20 cellular contexts compared by ENCODE assay signal in the genomic region with DNA sequence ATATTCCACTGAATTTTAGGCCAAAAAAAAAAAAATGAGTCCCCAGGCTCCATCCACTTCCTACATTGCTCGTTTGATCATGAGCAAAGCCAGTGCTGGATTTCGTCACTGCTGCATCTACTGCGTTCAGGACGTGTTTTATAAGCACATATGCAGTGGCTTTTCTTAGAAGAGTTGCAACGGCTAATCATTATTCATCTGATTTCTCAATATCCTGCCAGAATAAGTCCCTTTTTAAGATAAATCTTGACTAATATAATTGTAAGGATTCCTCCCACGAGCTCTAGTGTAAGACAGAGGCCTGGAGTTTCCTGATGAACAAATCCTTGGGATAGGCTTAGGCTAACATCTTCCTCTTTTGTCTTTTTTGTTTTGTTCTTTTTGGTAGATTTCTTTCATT. TPM values are rescaled to one million over a fixed set of nuclear protein-coding genes. Genes with fewer than 3 reads are reported as not detected.
DNase-seq lines count a peak whose midpoint lies in the region; ATAC-seq and TF ChIP-seq lines count a peak whose summit lies in the region.
"Had no signal": no experiment of that assay in that cellular context is flagged by ENCODE, and none has a peak within 500 bp of the region (broad histone marks: within the 10 kb centered on the region; RNA-seq: fewer than 3 reads in every experiment).

No MANE protein-coding gene starts in this region.

- TF ChIP-seq CTCF in Calu3 (IDR thresholded peaks at IDR 0.05; ENCODE audit: unreplicated experiment) = no peak

- CTCF ChIA-PET in Calu3 (lab: Charles Lee) = no interaction called here

- no peaks in the 10 kb centered on the region for H3K9me3 Mint-ChIP-seq in Calu3 (ENCODE audit: low read depth, unreplicated experiment)
- H3K9me3 Mint-ChIP-seq: activated naive CD4-positive, alpha-beta T cell treated with anti-CD3 and anti-CD28 coated beads, Interleukin-2, amount 50 U/mL, for 24 hours; CD4-positive, alpha-beta memory T cell; T-helper 2 cell treated with Interferon-gamma antibody and Interleukin-4, amounts not matched to agents 5 μg/mL and 100 μg/mL, for 36 hours had no signal

- H3K4me1 Mint-ChIP-seq in Calu3 (ENCODE audit: low read depth, unreplicated experiment) = no peaks in the 10 kb centered on the region
- H3K4me1 Mint-ChIP-seq: activated naive CD4-positive, alpha-beta T cell treated with anti-CD3 and anti-CD28 coated beads, Interleukin-2, amount 50 U/mL, for 24 hours; CD4-positive, alpha-beta memory T cell had no signal

- ATAC-seq in aorta (ENCODE audit: low FRiP score) = peak; percentile 64
- ATAC-seq in HG03439 (IDR thresholded peaks at IDR 0.05; ENCODE audit: unreplicated experiment) = no peak
- ATAC-seq: gastrocnemius medialis had no signal

- H3K36me3 ChIP-seq in muscle layer of colon (ENCODE audit: insufficient read depth, low read length) (no peaks in the 10 kb centered on the region), aorta (ENCODE audit: control insufficient read depth in 1 of 2, insufficient read depth in 2 of 2, low read length in 1 of 2) (no peaks in the 10 kb centered on the region)
- H3K36me3 ChIP-seq: gastrocnemius medialis, neutrophil had no signal

- H3K36me3 Mint-ChIP-seq in Calu3 (ENCODE audit: insufficient read depth, unreplicated experiment) = no peaks in the 10 kb centered on the region
- H3K36me3 Mint-ChIP-seq: activated naive CD4-positive, alpha-beta T cell treated with anti-CD3 and anti-CD28 coated beads, Interleukin-2, amount 50 U/mL, for 24 hours; CD4-positive, alpha-beta memory T cell had no signal

- H3K4me3 ChIP-seq in muscle layer of colon (ENCODE audit: low read depth in 1 of 2, low read length in 2 of 2) (no peak overlapping the region), aorta (ENCODE audit: low read length in 2 of 2) (no peak overlapping the region)
- H3K4me3 ChIP-seq: gastrocnemius medialis had no signal

- WGBS in aorta, 2 donors = 88 to 92% methylated on average over 6 of the region's 6 CpGs

- no TSS peak for BruUV-seq in Calu3 (replicated peaks; lab: Mats Ljungman, UMichigan)

- H3K27ac Mint-ChIP-seq in Calu3 (ENCODE audit: unreplicated experiment) = no peak overlapping the region
- H3K27ac Mint-ChIP-seq: activated naive CD4-positive, alpha-beta T cell treated with anti-CD3 and anti-CD28 coated beads, Interleukin-2, amount 50 U/mL, for 24 hours; CD4-positive, alpha-beta memory T cell; T-helper 2 cell treated with Interferon-gamma antibody and Interleukin-4, amounts not matched to agents 5 μg/mL and 100 μg/mL, for 36 hours had no signal

- H3K27ac ChIP-seq in muscle layer of colon (ENCODE audit: low read depth, low read length) = peak overlapping the region; percentile 69
- no peak overlapping the region for H3K27ac ChIP-seq in aorta (ENCODE audit: low read depth in 1 of 2, low read length in 2 of 2)
- H3K27ac ChIP-seq: gastrocnemius medialis, neutrophil had no signal

- peaks cover 1% of the 10 kb centered on the region for H3K27me3 Mint-ChIP-seq in Calu3 (ENCODE audit: unreplicated experiment)

- peaks cover 59% of the 10 kb centered on the region for H3K4me1 ChIP-seq in muscle layer of colon (ENCODE audit: insufficient read depth, low read length)
- no peaks in the 10 kb centered on the region for H3K4me1 ChIP-seq in aorta (ENCODE audit: control insufficient read depth in 1 of 2, insufficient read depth in 2 of 2, low read length in 2 of 2)
- H3K4me1 ChIP-seq: gastrocnemius medialis had no signal

- H3K9ac ChIP-seq in muscle layer of colon (ENCODE audit: low read length) = no peak overlapping the region

- no peak overlapping the region for H3K4me3 Mint-ChIP-seq in Calu3 (ENCODE audit: low read depth, unreplicated experiment)
- H3K4me3 Mint-ChIP-seq: activated naive CD4-positive, alpha-beta T cell treated with anti-CD3 and anti-CD28 coated beads, Interleukin-2, amount 50 U/mL, for 24 hours; CD4-positive, alpha-beta memory T cell; T-helper 2 cell treated with Interferon-gamma antibody and Interleukin-4, amounts not matched to agents 5 μg/mL and 100 μg/mL, for 36 hours had no signal

- no peaks in the 10 kb centered on the region for H3K27me3 ChIP-seq in muscle layer of colon (ENCODE audit: control insufficient read depth in 1 of 2, insufficient read depth in 2 of 2, low read length in 2 of 2)
- H3K27me3 ChIP-seq in aorta (ENCODE audit: control insufficient read depth in 1 of 2, insufficient read depth in 2 of 2, low read length in 1 of 2) = no peaks in the 10 kb centered on the region
- H3K27me3 ChIP-seq: gastrocnemius medialis, neutrophil had no signal

- DNase-seq in SKM-1 treated with dmso at 0.1 percent for 144 hours (lab: John Stamatoyannopoulos, UW; ENCODE audit: unreplicated experiment) (peak; percentile 22), SKM-1 (lab: John Stamatoyannopoulos, UW; ENCODE audit: unreplicated experiment) (no peak), amniotic epithelial cell (ENCODE audit: low read depth) (peak; percentile 98), aorta (no peak), Calu3 (no peak), hippocampal formation (lab: John Stamatoyannopoulos, UW) (no peak)
- DNase-seq: 8988T; activated CD4-positive, alpha-beta T cell treated with anti-CD3 and anti-CD28 coated beads for 48 hours; CD4-positive, alpha-beta memory T cell; gastrocnemius medialis; Karpas-422; mesendoderm; NCI-H187 treated with DMSO at 0.1 percent for 48 hours; RPMI8226; stimulated activated CD4-positive, alpha-beta T cell treated with anti-CD3 and anti-CD28 coated beads, Interleukin-12 subunit alpha, Interleukin-12 subunit beta, amount 100 ng/mL, for 4 hours had no signal

- intact Hi-C loops in aorta (cut with DNase I) = no loop called here
- intact Hi-C loops in Calu3 (cut with micrococcal nuclease; ENCODE audit: unreplicated experiment) = no loop called here

- H3K9me3 ChIP-seq in muscle layer of colon (ENCODE audit: low read length) (no peaks in the 10 kb centered on the region), aorta (ENCODE audit: control insufficient read depth, low read length) (no peaks in the 10 kb centered on the region)
- H3K9me3 ChIP-seq: gastrocnemius medialis, neutrophil had no signal

RNA-seq across cellular contexts. Expression of gene FAM124A, which starts 19.5 kb away (rescaled TPM):
- 1 to 10 TPM; 7.2 to 9.2 TPM for total RNA-seq in aorta
- 1 to 10 TPM; 1.6 to 1.7 TPM for polyA plus RNA-seq in aorta
- total RNA-seq in Calu3 (2022) = 0.12 and 0.39 TPM in 2 replicates
- total RNA-seq: CD4-positive, alpha-beta memory T cell had no signal
- polyA plus RNA-seq: CD4-positive, alpha-beta memory T cell had no signal

Comparison
In these comparisons a context has a peak if more than half of its experiments do, and no peak if none do; other contexts are left out.
1. DNase-seq: peak in SKM-1 treated with dmso at 0.1 percent for 144 hours (single experiment) and amniotic epithelial cell (single experiment); none in SKM-1 (single experiment), aorta (0 of 2), Calu3 (single experiment) and hippocampal formation (0 of 2).